ENCODE assay signal across 8 cellular contexts in the genomic region with DNA sequence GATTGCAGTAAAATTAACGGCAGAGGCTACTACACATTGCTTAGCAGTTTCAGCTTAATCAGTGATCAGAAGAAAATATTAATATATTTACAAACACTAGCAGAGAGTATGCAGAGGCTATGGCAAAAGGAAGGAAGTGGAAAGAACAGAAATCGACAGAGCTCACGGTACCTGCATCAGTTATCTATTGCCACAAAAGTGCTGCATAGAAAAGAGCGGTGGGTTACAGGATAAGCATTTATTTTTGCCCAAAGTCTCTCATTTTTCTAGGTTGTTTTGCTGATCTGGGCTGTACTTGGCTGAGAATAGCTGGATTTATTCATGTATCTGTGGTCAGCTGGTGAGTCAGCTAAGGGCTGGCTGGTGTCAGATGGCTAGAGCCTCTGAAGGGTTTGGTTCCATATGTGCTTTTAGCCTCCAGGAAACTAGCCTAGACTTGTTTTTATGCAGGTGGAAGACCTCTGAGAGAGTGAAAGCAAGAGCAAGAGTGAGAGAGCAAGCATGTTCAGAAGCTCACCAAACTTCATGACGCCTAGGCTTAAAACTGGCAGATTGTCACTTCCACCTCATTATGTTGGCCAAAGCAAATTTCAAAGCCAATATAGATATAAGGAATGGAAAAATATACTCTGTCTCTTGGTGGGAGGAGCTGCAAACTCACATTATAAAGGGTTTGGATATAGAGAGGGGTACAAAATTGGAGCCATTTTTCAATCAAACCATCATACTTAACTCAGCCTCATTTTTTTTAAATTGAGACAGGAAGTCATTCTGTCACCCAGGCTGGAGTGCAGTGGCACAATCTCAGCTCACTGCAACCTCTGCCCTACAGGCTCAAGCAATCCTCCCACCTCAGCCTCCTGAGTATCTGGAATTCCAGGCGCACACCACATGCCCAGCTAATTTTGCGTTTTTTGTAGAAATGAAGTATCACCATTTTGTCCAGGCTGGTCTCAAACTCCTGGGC.
DNase-seq lines count a peak whose midpoint lies in the region; ATAC-seq and TF ChIP-seq lines count a peak whose summit lies in the region.

No MANE protein-coding gene starts in this region.

- TF ChIP-seq CTCF in GM13977 (IDR thresholded peaks at IDR 0.05; ENCODE audit: extremely low read depth, insufficient read depth, missing control alignments) = no peak
- TF ChIP-seq CTCF in astrocyte of the cerebellum (IDR thresholded peaks at IDR 0.05; ENCODE audit: low read depth, low read length, missing control alignments) = no peak

- no peaks in the 10 kb centered on the region for H3K36me3 ChIP-seq in skeletal muscle satellite cell (ENCODE audit: insufficient read depth, low read length)

- H3K9ac ChIP-seq in skeletal muscle satellite cell (ENCODE audit: low read depth, low read length) = no peak overlapping the region

- H3K4me3 ChIP-seq in astrocyte of the cerebellum (ENCODE audit: low read depth, low read length) (no peak overlapping the region), skeletal muscle satellite cell (ENCODE audit: low read length) (no peak overlapping the region)

- in situ Hi-C loops in GM13977 (cut with MboI; ENCODE audit: low pct_unique_long_range_greater_than_20kb, low sequenced_read_pairs, unreplicated experiment) = no loop called here
- in situ Hi-C loops in astrocyte of the cerebellum (cut with HindIII; ENCODE audit: low sequenced_read_pairs) = no loop called here

- H3K27me3 ChIP-seq in skeletal muscle satellite cell (ENCODE audit: control insufficient read depth, insufficient read depth, low read length) = no peaks in the 10 kb centered on the region

- ATAC-seq in GM21576 (IDR thresholded peaks at IDR 0.05; ENCODE audit: unreplicated experiment) (peak; percentile 95), HG02884 (IDR thresholded peaks at IDR 0.05; ENCODE audit: unreplicated experiment) (no peak)

- H3K9me3 ChIP-seq in skeletal muscle satellite cell (replicated peaks; ENCODE audit: low read length) = no peaks in the 10 kb centered on the region

- no peak overlapping the region for H3K27ac ChIP-seq in caudate nucleus (ENCODE audit: low read depth, low read length)

- DNase-seq in GM13977 (ENCODE audit: low spot score) (peak; percentile 24), HT-29 (ENCODE audit: low spot score) (peak; percentile 9), astrocyte of the cerebellum (ENCODE audit: low read depth) (peak; percentile 89), HUDEP-2 (lab: John Stamatoyannopoulos, UW; ENCODE audit: unreplicated experiment in 76 of 76) (no peak), caudate nucleus (lab: John Stamatoyannopoulos, UW) (no peak)

- peaks cover 11% of the 10 kb centered on the region for H3K4me1 ChIP-seq in skeletal muscle satellite cell (ENCODE audit: control insufficient read depth, insufficient read depth, low read length)

- peak overlapping the region; percentile 18 for H3K4me2 ChIP-seq in skeletal muscle satellite cell (ENCODE audit: low read length)

Comparison
In these comparisons a context has a peak if more than half of its experiments do, and no peak if none do; other contexts are left out.
1. DNase-seq: peak in GM13977 (single experiment), HT-29 (single experiment) and astrocyte of the cerebellum (single experiment); none in HUDEP-2 (0 of 76) and caudate nucleus (0 of 61).